ENCODE assay signal across 21 cellular contexts in genomic region chr6:165854863-165855593, GRCh38.
A peak's percentile ranks its signal among the peaks of the same experiment; 100 is the strongest.
DNase-seq lines count a peak whose midpoint lies in the region; ATAC-seq and TF ChIP-seq lines count a peak whose summit lies in the region.
"Had no signal": no experiment of that assay in that cellular context is flagged by ENCODE, and none has a peak within 500 bp of the region (broad histone marks: within the 10 kb centered on the region; RNA-seq: fewer than 3 reads in every experiment).

No MANE protein-coding gene starts in this region.

- H3K4me3 ChIP-seq in GM23338 (peak overlapping the region; percentile 71), HUES6 (ENCODE audit: low read depth, low read length) (peak overlapping the region; percentile 59), endodermal cell (ENCODE audit: low read length) (no peak overlapping the region), mesendoderm (ENCODE audit: low read length) (no peak overlapping the region), WERI-Rb-1 (ENCODE audit: low read depth, low read length) (no peak overlapping the region)
- H3K4me3 ChIP-seq in CD4-positive, alpha-beta memory T cell (ENCODE audit: low read length in 2 of 2), result no peak overlapping the region
- H3K4me3 ChIP-seq: A549, SK-N-MC had no signal

- no peaks in the 10 kb centered on the region for H4K20me1 ChIP-seq in GM23338 (replicated peaks; ENCODE audit: insufficient read depth)

- H2AK5ac ChIP-seq in mesendoderm (ENCODE audit: low read length), result no peak overlapping the region

- no peak overlapping the region for H3K4ac ChIP-seq in mesendoderm (ENCODE audit: low read depth, low read length)

- peak overlapping the region; percentile 95 for H2AFZ ChIP-seq in GM23338

- no peak overlapping the region for H4K8ac ChIP-seq in mesendoderm (ENCODE audit: low read depth, low read length)

- H3F3A ChIP-seq in GM23338 (replicated peaks; ENCODE audit: low read depth), result no peaks in the 10 kb centered on the region

- H3K56ac ChIP-seq in mesendoderm (ENCODE audit: low read length), result peak overlapping the region; percentile 62

- peak overlapping the region; percentile 29; the same call in 1 of the 3 replicates for H3K4me3 Mint-ChIP-seq in GM23338
- peak overlapping the region; percentile 47 for H3K4me3 Mint-ChIP-seq in endodermal cell
- H3K4me3 Mint-ChIP-seq in CD4-positive, alpha-beta memory T cell, result no peak overlapping the region
- H3K4me3 Mint-ChIP-seq in activated CD4-positive, alpha-beta T cell treated with anti-CD3 and anti-CD28 coated beads, Interleukin-2, amount 10 ng/mL, durations not matched to agents 7 days and 5 days, result no peak overlapping the region
- H3K4me3 Mint-ChIP-seq: B cell, HFFc6 had no signal

- H2BK120ac ChIP-seq in mesendoderm (ENCODE audit: low read depth, low read length), result no peak overlapping the region

- DNase-seq in GM23338 (ENCODE audit: low spot score) (no peak), endodermal cell (no peak), mesendoderm (no peak), WERI-Rb-1 (no peak)
- DNase-seq in CD4-positive, alpha-beta memory T cell, result no peak
- no peak for DNase-seq in activated CD4-positive, alpha-beta T cell treated with anti-CD3 and anti-CD28 coated beads, Interleukin-2, amount 10 ng/mL, durations not matched to agents 7 days and 5 days
- DNase-seq in activated naive CD4-positive, alpha-beta T cell treated with anti-CD3 and anti-CD28 coated beads, Interleukin-2, amount 50 U/mL, for 72 hours (ENCODE audit: low spot score in 2 of 2), result no peak
- DNase-seq: EL, HFFc6, NCI-H1092 treated with DMSO at 0.1 percent for 48 hours, NCI-H1436 treated with DMSO at 0.1 percent for 48 hours, NCI-H1930, NCI-H69, SHP77 treated with DMSO at 0.1 percent for 48 hours had no signal

- no peak overlapping the region for H2BK5ac ChIP-seq in mesendoderm (ENCODE audit: low read length)

- H3K4me2 ChIP-seq in GM23338 (peak overlapping the region; percentile 87), mesendoderm (ENCODE audit: low read length) (no peak overlapping the region)
- H3K4me2 ChIP-seq: A549, KMS-11 had no signal

- H3K79me2 ChIP-seq in GM23338 (replicated peaks; ENCODE audit: insufficient read depth), result no peaks in the 10 kb centered on the region
- no peaks in the 10 kb centered on the region for H3K79me2 ChIP-seq in mesendoderm (ENCODE audit: control insufficient read depth, insufficient read depth, low read length)

- TF ChIP-seq CTCF in GM23338 (conservative IDR thresholded peaks at IDR 0.05; ENCODE audit: low read depth in 2 of 2), result no peak; a peak in 1 of 4 replicates
- TF ChIP-seq CTCF in endodermal cell (conservative IDR thresholded peaks at IDR 0.05), result no peak
- no peak for TF ChIP-seq CTCF in WERI-Rb-1 (IDR thresholded peaks at IDR 0.05; ENCODE audit: low read depth, low read length)

- no peak for ATAC-seq in GM23338
- no peak for ATAC-seq in activated naive CD4-positive, alpha-beta T cell treated with anti-CD3 and anti-CD28 coated beads, Interleukin-2, amount 50 U/mL, for 72 hours
- ATAC-seq: A549 had no signal

- WGBS in endodermal cell (ENCODE audit: insufficient coverage in 1 of 2, insufficient read length in 1 of 2), 2 experiments, result 88 to 93% methylated on average over 13 to 30 of the region's 31 CpGs
- no CpG with 5 or more reads among the region's 31 CpGs for WGBS in mesendoderm (ENCODE audit: extremely low coverage, insufficient coverage, low lambda C conversion rate)

- H3K9ac ChIP-seq in HUES6 (ENCODE audit: low read length) (no peak overlapping the region), endodermal cell (ENCODE audit: extremely low read depth, low read length, poor library complexity, severe bottlenecking) (no peak overlapping the region), mesendoderm (ENCODE audit: low read length) (peak overlapping the region; percentile 35)
- H3K9ac ChIP-seq: KMS-11 had no signal

- no peak overlapping the region for H3K23ac ChIP-seq in mesendoderm (ENCODE audit: low read length)

- H3K18ac ChIP-seq in mesendoderm (ENCODE audit: low read length), result no peak overlapping the region

- H3K36me3 ChIP-seq in GM23338 (ENCODE audit: insufficient read depth) (no peaks in the 10 kb centered on the region), HUES6 (ENCODE audit: control insufficient read depth, insufficient read depth, low read length) (no peaks in the 10 kb centered on the region), endodermal cell (ENCODE audit: control insufficient read depth, insufficient read depth, low read length) (no peaks in the 10 kb centered on the region), mesendoderm (ENCODE audit: control insufficient read depth, insufficient read depth, low read length) (no peaks in the 10 kb centered on the region), WERI-Rb-1 (no peaks in the 10 kb centered on the region)
- no peaks in the 10 kb centered on the region for H3K36me3 ChIP-seq in CD4-positive, alpha-beta memory T cell (ENCODE audit: insufficient read depth, low read length)

- intact Hi-C loops in CD4-positive, alpha-beta memory T cell (cut with micrococcal nuclease), result no loop called here

- H3K4me1 Mint-ChIP-seq in GM23338 (peaks cover 26% of the 10 kb centered on the region), endodermal cell (peaks cover 2% of the 10 kb centered on the region)
- H3K4me1 Mint-ChIP-seq in CD4-positive, alpha-beta memory T cell, result peaks cover 1 to 4% (median 2%) of the 10 kb centered on the region in 4 donors
- H3K4me1 Mint-ChIP-seq in activated CD4-positive, alpha-beta T cell treated with anti-CD3 and anti-CD28 coated beads, Interleukin-2, amount 10 ng/mL, durations not matched to agents 7 days and 5 days, result no peaks in the 10 kb centered on the region
- H3K4me1 Mint-ChIP-seq: B cell, CD14-positive monocyte had no signal

- no peak overlapping the region for H3K27ac Mint-ChIP-seq in GM23338
- H3K27ac Mint-ChIP-seq in endodermal cell, result no peak overlapping the region
- no peak overlapping the region for H3K27ac Mint-ChIP-seq in CD4-positive, alpha-beta memory T cell
- no peak overlapping the region for H3K27ac Mint-ChIP-seq in activated CD4-positive, alpha-beta T cell treated with anti-CD3 and anti-CD28 coated beads, Interleukin-2, amount 10 ng/mL, durations not matched to agents 7 days and 5 days
- no peak overlapping the region for H3K27ac Mint-ChIP-seq in activated naive CD4-positive, alpha-beta T cell treated with anti-CD3 and anti-CD28 coated beads, Interleukin-2, amount 50 U/mL, for 72 hours
- H3K27ac Mint-ChIP-seq: B cell, CD14-positive monocyte, HFFc6 had no signal

- no peak overlapping the region for H4K5ac ChIP-seq in mesendoderm (ENCODE audit: low read length)

- peaks cover 27% of the 10 kb centered on the region for H3K27me3 Mint-ChIP-seq in GM23338 (ENCODE audit: insufficient read depth, low read depth, poor library complexity)
- peaks cover 70% of the 10 kb centered on the region for H3K27me3 Mint-ChIP-seq in endodermal cell (ENCODE audit: insufficient read depth)
- peaks cover 39 to 47% of the 10 kb centered on the region in 2 donors for H3K27me3 Mint-ChIP-seq in CD4-positive, alpha-beta memory T cell
- peaks cover 34% of the 10 kb centered on the region for H3K27me3 Mint-ChIP-seq in activated CD4-positive, alpha-beta T cell treated with anti-CD3 and anti-CD28 coated beads, Interleukin-2, amount 10 ng/mL, durations not matched to agents 7 days and 5 days

- H3K27me3 ChIP-seq in GM23338 (ENCODE audit: insufficient read depth) (peaks cover 56% of the 10 kb centered on the region), HUES6 (ENCODE audit: control insufficient read depth, insufficient read depth, low read length) (peaks cover 63% of the 10 kb centered on the region), endodermal cell (ENCODE audit: control insufficient read depth, insufficient read depth, low read length, poor library complexity, severe bottlenecking) (peaks cover 51% of the 10 kb centered on the region), mesendoderm (ENCODE audit: insufficient read depth, low read length, poor library complexity) (peaks cover 13% of the 10 kb centered on the region), WERI-Rb-1 (ENCODE audit: insufficient read depth, low read depth, severe bottlenecking) (peaks cover 82% of the 10 kb centered on the region)
- no peaks in the 10 kb centered on the region for H3K27me3 ChIP-seq in CD4-positive, alpha-beta memory T cell (ENCODE audit: insufficient read depth, low read length)

- peaks cover 5% of the 10 kb centered on the region; the same call in 1 of the 2 replicates for H3K4me1 ChIP-seq in GM23338 (ENCODE audit: insufficient read depth)
- no peaks in the 10 kb centered on the region for H3K4me1 ChIP-seq in HUES6 (ENCODE audit: control insufficient read depth, insufficient read depth, low read length)
- no peaks in the 10 kb centered on the region for H3K4me1 ChIP-seq in endodermal cell (ENCODE audit: control insufficient read depth, insufficient read depth, low read length)
- H3K4me1 ChIP-seq in mesendoderm (ENCODE audit: control insufficient read depth, low read depth, low read length), result no peaks in the 10 kb centered on the region
- no peaks in the 10 kb centered on the region for H3K4me1 ChIP-seq in CD4-positive, alpha-beta memory T cell (ENCODE audit: insufficient read depth, low read length)

- H3K27ac ChIP-seq in GM23338 (ENCODE audit: low read depth), result no peak overlapping the region
- H3K27ac ChIP-seq in HUES6 (ENCODE audit: low read depth, low read length), result no peak overlapping the region
- no peak overlapping the region for H3K27ac ChIP-seq in endodermal cell (ENCODE audit: low read depth, low read length)
- no peak overlapping the region for H3K27ac ChIP-seq in mesendoderm (ENCODE audit: low read depth, low read length)
- H3K27ac ChIP-seq in CD4-positive, alpha-beta memory T cell (ENCODE audit: low read depth, low read length), result no peak overlapping the region
- no peak overlapping the region for H3K27ac ChIP-seq in WERI-Rb-1
- H3K27ac ChIP-seq: A549, KMS-11, RWPE1, SK-N-MC had no signal

- H3K9me3 Mint-ChIP-seq in GM23338 (no peaks in the 10 kb centered on the region), endodermal cell (no peaks in the 10 kb centered on the region)
- H3K9me3 Mint-ChIP-seq in CD4-positive, alpha-beta memory T cell, result peaks cover 0 to 2% (median 0%) of the 10 kb centered on the region in 8 donors
- no peaks in the 10 kb centered on the region for H3K9me3 Mint-ChIP-seq in activated CD4-positive, alpha-beta T cell treated with anti-CD3 and anti-CD28 coated beads, Interleukin-2, amount 10 ng/mL, durations not matched to agents 7 days and 5 days
- H3K9me3 Mint-ChIP-seq in activated naive CD4-positive, alpha-beta T cell treated with anti-CD3 and anti-CD28 coated beads, Interleukin-2, amount 50 U/mL, for 72 hours, result no peaks in the 10 kb centered on the region

- CTCF ChIA-PET in CD4-positive, alpha-beta memory T cell (lab: Charles Lee; ENCODE audit: partially characterized antibody), result no interaction called here
- CTCF ChIA-PET in activated CD4-positive, alpha-beta T cell treated with anti-CD3 and anti-CD28 coated beads, Interleukin-2, amount 10 ng/mL, durations not matched to agents 7 days and 5 days (lab: Charles Lee), result no interaction called here

- POLR2A ChIA-PET in CD4-positive, alpha-beta memory T cell (lab: Charles Lee; ENCODE audit: partially characterized antibody), result no interaction called here
- POLR2A ChIA-PET in activated CD4-positive, alpha-beta T cell treated with anti-CD3 and anti-CD28 coated beads, Interleukin-2, amount 10 ng/mL, durations not matched to agents 7 days and 5 days (lab: Charles Lee), result no interaction called here

- H3K36me3 Mint-ChIP-seq in GM23338 (ENCODE audit: low read depth) (no peaks in the 10 kb centered on the region), endodermal cell (ENCODE audit: low read depth) (no peaks in the 10 kb centered on the region)
- no peaks in the 10 kb centered on the region for H3K36me3 Mint-ChIP-seq in CD4-positive, alpha-beta memory T cell
- H3K36me3 Mint-ChIP-seq in activated CD4-positive, alpha-beta T cell treated with anti-CD3 and anti-CD28 coated beads, Interleukin-2, amount 10 ng/mL, durations not matched to agents 7 days and 5 days (ENCODE audit: low read depth), result no peaks in the 10 kb centered on the region
- peaks cover 0 to 4% of the 10 kb centered on the region in 2 donors for H3K36me3 Mint-ChIP-seq in activated naive CD4-positive, alpha-beta T cell treated with anti-CD3 and anti-CD28 coated beads, Interleukin-2, amount 50 U/mL, for 72 hours
- H3K36me3 Mint-ChIP-seq: CD14-positive monocyte had no signal

- no peaks in the 10 kb centered on the region for H3K9me2 ChIP-seq in GM23338 (ENCODE audit: insufficient read depth)

- no peak overlapping the region for H2BK15ac ChIP-seq in mesendoderm (replicated peaks; ENCODE audit: low read depth)

- H3K9me3 ChIP-seq in HUES6 (ENCODE audit: control insufficient read depth, insufficient read depth, low read depth, low read length) (no peaks in the 10 kb centered on the region), endodermal cell (ENCODE audit: control insufficient read depth, low read length) (no peaks in the 10 kb centered on the region), WERI-Rb-1 (ENCODE audit: severe bottlenecking) (no peaks in the 10 kb centered on the region)
- no peaks in the 10 kb centered on the region for H3K9me3 ChIP-seq in CD4-positive, alpha-beta memory T cell (ENCODE audit: control insufficient read depth in 1 of 2, low read length in 2 of 2)
- H3K9me3 ChIP-seq: A549 had no signal

- no peaks in the 10 kb centered on the region for H3K79me1 ChIP-seq in mesendoderm (ENCODE audit: low read length)

Comparison
In these comparisons a context has a peak if more than half of its experiments do, and no peak if none do; other contexts are left out.
1. H3K4me3 ChIP-seq: peak in GM23338 (single experiment) and HUES6 (single experiment); none in endodermal cell (single experiment), mesendoderm (single experiment), CD4-positive, alpha-beta memory T cell (0 of 2) and WERI-Rb-1 (single experiment).
2. H3K4me3 Mint-ChIP-seq: peak in GM23338 (single experiment) and endodermal cell (single experiment); none in CD4-positive, alpha-beta memory T cell (0 of 8) and activated CD4-positive, alpha-beta T cell treated with anti-CD3 and anti-CD28 coated beads, Interleukin-2, amount 10 ng/mL, durations not matched to agents 7 days and 5 days (single experiment).